ENCODE assay signal across 8 cellular contexts in genomic region chr14:25050494-25051170, GRCh38. TPM values are rescaled to one million over a fixed set of nuclear protein-coding genes. Genes with fewer than 3 reads are reported as not detected.
DNase-seq lines count a peak whose midpoint lies in the region; ATAC-seq and TF ChIP-seq lines count a peak whose summit lies in the region.

No MANE protein-coding gene starts in this region.

- no peak overlapping the region for H3K27ac Mint-ChIP-seq in T-helper 2 cell treated with Interferon-gamma antibody and Interleukin-4, amounts not matched to agents 5 μg/mL and 100 μg/mL, for 36 hours
- no peak overlapping the region for H3K27ac Mint-ChIP-seq in activated CD4-positive, alpha-beta memory T cell treated with anti-CD3 and anti-CD28 coated beads, Interleukin-2, amount 10 ng/mL, durations not matched to agents 7 days and 5 days
- peak overlapping the region; percentile 87 for H3K27ac Mint-ChIP-seq in progenitor cell of endocrine pancreas

- no peaks in the 10 kb centered on the region for H3K9me3 Mint-ChIP-seq in T-helper 2 cell treated with Interferon-gamma antibody and Interleukin-4, amounts not matched to agents 5 μg/mL and 100 μg/mL, for 36 hours
- no peaks in the 10 kb centered on the region for H3K9me3 Mint-ChIP-seq in activated CD4-positive, alpha-beta memory T cell treated with anti-CD3 and anti-CD28 coated beads, Interleukin-2, amount 10 ng/mL, durations not matched to agents 7 days and 5 days
- no peaks in the 10 kb centered on the region for H3K9me3 Mint-ChIP-seq in progenitor cell of endocrine pancreas (ENCODE audit: low read depth)

- DNase-seq in T-helper 2 cell treated with Interferon-gamma antibody and Interleukin-4, amounts not matched to agents 5 μg/mL and 100 μg/mL, for 36 hours (ENCODE audit: low spot score), result no peak
- DNase-seq in T-helper 2 cell (no peak), left ventricle myocardium inferior (no peak), progenitor cell of endocrine pancreas (ENCODE audit: low spot score, unreplicated experiment) (no peak), NCI-H82 treated with DMSO at 0.1 percent for 48 hours (lab: John Stamatoyannopoulos, UW; ENCODE audit: unreplicated experiment) (no peak)
- no peak for DNase-seq in activated CD4-positive, alpha-beta memory T cell treated with anti-CD3 and anti-CD28 coated beads, Interleukin-2, amount 10 ng/mL, durations not matched to agents 7 days and 5 days

- intact Hi-C loops in left ventricle myocardium inferior (cut with micrococcal nuclease), result no loop called here

- H3K27me3 Mint-ChIP-seq in T-helper 2 cell treated with Interferon-gamma antibody and Interleukin-4, amounts not matched to agents 5 μg/mL and 100 μg/mL, for 36 hours (ENCODE audit: low read depth), result peaks cover 51% of the 10 kb centered on the region
- peaks cover 49% of the 10 kb centered on the region for H3K27me3 Mint-ChIP-seq in activated CD4-positive, alpha-beta memory T cell treated with anti-CD3 and anti-CD28 coated beads, Interleukin-2, amount 10 ng/mL, durations not matched to agents 7 days and 5 days
- H3K27me3 Mint-ChIP-seq in progenitor cell of endocrine pancreas, result peaks cover 60% of the 10 kb centered on the region

- peaks cover 2% of the 10 kb centered on the region for H3K4me1 Mint-ChIP-seq in T-helper 2 cell treated with Interferon-gamma antibody and Interleukin-4, amounts not matched to agents 5 μg/mL and 100 μg/mL, for 36 hours (ENCODE audit: low read depth)
- H3K4me1 Mint-ChIP-seq in activated CD4-positive, alpha-beta memory T cell treated with anti-CD3 and anti-CD28 coated beads, Interleukin-2, amount 10 ng/mL, durations not matched to agents 7 days and 5 days, result peaks cover 8% of the 10 kb centered on the region
- peaks cover 14% of the 10 kb centered on the region for H3K4me1 Mint-ChIP-seq in progenitor cell of endocrine pancreas (ENCODE audit: low read depth)

- H3K9me3 ChIP-seq in left ventricle myocardium inferior (replicated peaks), result no peaks in the 10 kb centered on the region

- no peaks in the 10 kb centered on the region for H3K36me3 Mint-ChIP-seq in T-helper 2 cell treated with Interferon-gamma antibody and Interleukin-4, amounts not matched to agents 5 μg/mL and 100 μg/mL, for 36 hours (ENCODE audit: low read depth)
- no peaks in the 10 kb centered on the region for H3K36me3 Mint-ChIP-seq in activated CD4-positive, alpha-beta memory T cell treated with anti-CD3 and anti-CD28 coated beads, Interleukin-2, amount 10 ng/mL, durations not matched to agents 7 days and 5 days (ENCODE audit: low read depth)
- no peaks in the 10 kb centered on the region for H3K36me3 Mint-ChIP-seq in progenitor cell of endocrine pancreas (ENCODE audit: insufficient read depth)

- no peaks in the 10 kb centered on the region for H3K36me3 ChIP-seq in left ventricle myocardium inferior

- no peaks in the 10 kb centered on the region for H3K27me3 ChIP-seq in left ventricle myocardium inferior (ENCODE audit: low read depth)

- peak overlapping the region; percentile 83 for H3K4me3 ChIP-seq in left ventricle myocardium inferior

- peaks cover 58% of the 10 kb centered on the region for H3K4me1 ChIP-seq in left ventricle myocardium inferior

- peak overlapping the region; percentile 55 for H3K4me3 Mint-ChIP-seq in T-helper 2 cell treated with Interferon-gamma antibody and Interleukin-4, amounts not matched to agents 5 μg/mL and 100 μg/mL, for 36 hours
- H3K4me3 Mint-ChIP-seq in activated CD4-positive, alpha-beta memory T cell treated with anti-CD3 and anti-CD28 coated beads, Interleukin-2, amount 10 ng/mL, durations not matched to agents 7 days and 5 days, result peak overlapping the region; percentile 28
- H3K4me3 Mint-ChIP-seq in progenitor cell of endocrine pancreas (ENCODE audit: low read depth), result peak overlapping the region; percentile 81

- CTCF ChIA-PET in activated CD4-positive, alpha-beta memory T cell treated with anti-CD3 and anti-CD28 coated beads, Interleukin-2, amount 10 ng/mL, durations not matched to agents 7 days and 5 days (lab: Charles Lee), result no interaction called here

- peak overlapping the region; percentile 96 for H3K27ac ChIP-seq in left ventricle myocardium inferior (replicated peaks)

- POLR2A ChIA-PET in activated CD4-positive, alpha-beta memory T cell treated with anti-CD3 and anti-CD28 coated beads, Interleukin-2, amount 10 ng/mL, durations not matched to agents 7 days and 5 days (lab: Charles Lee), result interaction anchor here (0.5 kb wide), 1 partner anchor 20 kb away, joined by 3 read pairs; no protein-coding TSS in a partner anchor

- TF ChIP-seq CTCF in left ventricle myocardium inferior (IDR thresholded peaks at IDR 0.05; ENCODE audit: borderline replicate concordance) (no peak), progenitor cell of endocrine pancreas (IDR thresholded peaks at IDR 0.05; ENCODE audit: unreplicated experiment) (no peak)

- ATAC-seq in GM19328 (IDR thresholded peaks at IDR 0.05; ENCODE audit: unreplicated experiment) (no peak), HG03457 (IDR thresholded peaks at IDR 0.05; ENCODE audit: unreplicated experiment) (no peak)

RNA-seq across cellular contexts. Expression of gene STXBP6, which starts 0.7 kb away (rescaled TPM):
- not detected for total RNA-seq in activated CD4-positive, alpha-beta memory T cell treated with anti-CD3 and anti-CD28 coated beads, Interleukin-2, amount 10 ng/mL, durations not matched to agents 7 days and 5 days
- total RNA-seq in left ventricle myocardium inferior (21.7 TPM), progenitor cell of endocrine pancreas (11.7 and 11.9 TPM in 2 replicates)

Comparison
In these comparisons a context has a peak if more than half of its experiments do, and no peak if none do; other contexts are left out.
1. H3K4me3 Mint-ChIP-seq: peak in every context shown above with its lines; median percentile 81 in progenitor cell of endocrine pancreas; 55 in T-helper 2 cell treated with Interferon-gamma antibody and Interleukin-4, amounts not matched to agents 5 μg/mL and 100 μg/mL, for 36 hours; 28 in activated CD4-positive, alpha-beta memory T cell treated with anti-CD3 and anti-CD28 coated beads, Interleukin-2, amount 10 ng/mL, durations not matched to agents 7 days and 5 days.
2. RNA of gene STXBP6, which starts 0.7 kb away (total RNA-seq): 21.7 TPM in left ventricle myocardium inferior (single experiment) and 11.7 to 11.9 TPM in progenitor cell of endocrine pancreas; not detected in activated CD4-positive, alpha-beta memory T cell treated with anti-CD3 and anti-CD28 coated beads, Interleukin-2, amount 10 ng/mL, durations not matched to agents 7 days and 5 days; every median in the first group is over 10 times any median in the second.